Comparison of ENCODE assay signal across 21 cellular contexts in genomic region chr15:66718220-66718988, GRCh38. TPM values are rescaled to one million over a fixed set of nuclear protein-coding genes. Genes with fewer than 3 reads are reported as not detected.
DNase-seq lines count a peak whose midpoint lies in the region; ATAC-seq and TF ChIP-seq lines count a peak whose summit lies in the region.
"Had no signal": no experiment of that assay in that cellular context is flagged by ENCODE, and none has a peak within 500 bp of the region (broad histone marks: within the 10 kb centered on the region; RNA-seq: fewer than 3 reads in every experiment).

No MANE protein-coding gene starts in this region.

- H2AFZ ChIP-seq in IMR-90 (replicated peaks; ENCODE audit: low read length, poor library complexity) (peak overlapping the region; percentile 8), osteoblast (ENCODE audit: low read length) (no peak overlapping the region)

- no peak overlapping the region for H4K8ac ChIP-seq in IMR-90 (ENCODE audit: low read depth in 2 of 2, low read length in 2 of 2)

- no peak for TF ChIP-seq POLR2A in IMR-90 (IDR thresholded peaks at IDR 0.05; ENCODE audit: low read depth, low read length)

- no peak overlapping the region for H3K23ac ChIP-seq in IMR-90 (ENCODE audit: low read depth, low read length)

- POLR2A ChIA-PET in Caco-2 (lab: Charles Lee) (no interaction called here), IMR-90 (lab: Charles Lee; ENCODE audit: unreplicated experiment) (no interaction called here), GM10248 (lab: Yijun Ruan, JAX) (no interaction called here)

- H2BK120ac ChIP-seq in IMR-90 (ENCODE audit: low read depth, low read length): no peak overlapping the region

- TF ChIP-seq CTCF in Caco-2 (IDR thresholded peaks at IDR 0.05; ENCODE audit: insufficient read depth in 1 of 2, low read depth in 1 of 2, low read length in 1 of 2, severe bottlenecking in 1 of 2, unreplicated experiment in 1 of 2) (no peak), IMR-90 (conservative IDR thresholded peaks at IDR 0.05; ENCODE audit: low read depth, low read length) (no peak), osteoblast (IDR thresholded peaks at IDR 0.05; ENCODE audit: extremely low read depth, low read depth, low read length) (no peak), GM10248 (IDR thresholded peaks at IDR 0.05; ENCODE audit: control extremely low read depth, extremely low read depth, low read depth, missing control alignments) (no peak)

- CTCF ChIA-PET in Caco-2 (lab: Charles Lee) (no interaction called here), IMR-90 (lab: Yijun Ruan, JAX) (no interaction called here), GM10248 (lab: Yijun Ruan, JAX) (no interaction called here)

- H3K27me3 ChIP-seq in Caco-2 (replicated peaks; ENCODE audit: control insufficient read depth, insufficient read depth, low read length) (no peaks in the 10 kb centered on the region), IMR-90 (ENCODE audit: control insufficient read depth, insufficient read depth, low read length) (no peaks in the 10 kb centered on the region), osteoblast (ENCODE audit: insufficient read depth, low read length) (no peaks in the 10 kb centered on the region)
- H3K27me3 ChIP-seq: brain microvascular endothelial cell, ovary, sigmoid colon had no signal

- TF ChIP-seq RAD21 in IMR-90 (IDR thresholded peaks at IDR 0.05; ENCODE audit: low read length): no peak

- peaks cover 18% of the 10 kb centered on the region for H3K4me1 Mint-ChIP-seq in Caco-2 (ENCODE audit: low read depth, unreplicated experiment)
- H3K4me1 Mint-ChIP-seq: activated CD4-positive, alpha-beta T cell treated with anti-CD3 and anti-CD28 coated beads for 36 hours had no signal

- no peak overlapping the region for H2BK20ac ChIP-seq in IMR-90 (ENCODE audit: low read depth, low read length)

- H3K4me3 ChIP-seq in Caco-2 (ENCODE audit: low read depth, low read length) (no peak overlapping the region), IMR-90 (ENCODE audit: insufficient read depth, low read depth, low read length) (no peak overlapping the region), osteoblast (ENCODE audit: insufficient read depth, low read length) (no peak overlapping the region)
- H3K4me3 ChIP-seq: left ventricle myocardium inferior, ovary, sigmoid colon had no signal

- no peak overlapping the region for H3K4ac ChIP-seq in IMR-90 (ENCODE audit: low read depth, low read length)

- peaks cover 17% of the 10 kb centered on the region for H3K36me3 Mint-ChIP-seq in Caco-2 (ENCODE audit: insufficient read depth, unreplicated experiment)
- H3K36me3 Mint-ChIP-seq: activated naive CD8-positive, alpha-beta T cell treated with anti-CD3 and anti-CD28 coated beads, Interleukin-2, amount 10 ng/mL, durations not matched to agents 7 days and 5 days; CD4-positive, CD25-positive, alpha-beta regulatory T cell had no signal

- no peak overlapping the region for H3K56ac ChIP-seq in IMR-90 (ENCODE audit: extremely low read depth, insufficient read depth, low read length)

- H3K9me3 Mint-ChIP-seq in Caco-2 (ENCODE audit: unreplicated experiment): no peaks in the 10 kb centered on the region
- H3K9me3 Mint-ChIP-seq: activated naive CD8-positive, alpha-beta T cell treated with anti-CD3 and anti-CD28 coated beads, Interleukin-2, amount 10 ng/mL, durations not matched to agents 7 days and 5 days; activated T-helper 17 cell treated with anti-CD3 and anti-CD28 coated beads, Interleukin-2, amount 50 U/mL, for 72 hours; CD4-positive, CD25-positive, alpha-beta regulatory T cell had no signal

- no peak for DNase-seq in Caco-2
- no peak for DNase-seq in IMR-90
- DNase-seq in epidermal melanocyte (ENCODE audit: insufficient read length, low spot score): peak; percentile 3
- DNase-seq in osteoblast (ENCODE audit: insufficient read length, low spot score, missing footprints): no peak
- DNase-seq in DMS79 treated with DMSO at 0.1 percent for 48 hours (lab: John Stamatoyannopoulos, UW): no peak
- DNase-seq in GM10248 (ENCODE audit: extremely low spot score): no peak
- DNase-seq: activated CD4-positive, alpha-beta T cell treated with anti-CD3 and anti-CD28 coated beads for 36 hours; activated naive CD8-positive, alpha-beta T cell treated with anti-CD3 and anti-CD28 coated beads, Interleukin-2, amount 10 ng/mL, durations not matched to agents 7 days and 5 days; brain microvascular endothelial cell; CD4-positive, CD25-positive, alpha-beta regulatory T cell; glutamatergic neuron; left ventricle myocardium inferior; NCI-H1105 treated with DMSO at 0.1 percent for 48 hours; NCI-H2107; NCI-H524; ovary; sigmoid colon had no signal

- no peaks in the 10 kb centered on the region for H3K9me3 ChIP-seq in Caco-2
- no peaks in the 10 kb centered on the region for H3K9me3 ChIP-seq in IMR-90 (ENCODE audit: control insufficient read depth, insufficient read depth, low read length)
- H3K9me3 ChIP-seq in osteoblast (ENCODE audit: low read depth, low read length): no peaks in the 10 kb centered on the region
- H3K9me3 ChIP-seq: left ventricle myocardium inferior, ovary, sigmoid colon had no signal

- no peak overlapping the region for H4K5ac ChIP-seq in IMR-90 (ENCODE audit: low read depth, low read length)

- no peak overlapping the region for H2BK15ac ChIP-seq in IMR-90 (ENCODE audit: low read depth, low read length)

- H3K14ac ChIP-seq in IMR-90 (replicated peaks; ENCODE audit: low read depth, low read length): no peak overlapping the region

- H4K20me1 ChIP-seq in IMR-90 (ENCODE audit: insufficient read depth, low read length) (peaks cover 44% of the 10 kb centered on the region), osteoblast (ENCODE audit: insufficient read depth, low read length) (peaks cover 33% of the 10 kb centered on the region)

- peaks cover 40 to 89% of the 10 kb centered on the region in 2 experiments for H3K79me1 ChIP-seq in IMR-90 (ENCODE audit: low read depth in 1 of 2, low read length in 2 of 2)

- no peak overlapping the region for H3K9ac ChIP-seq in IMR-90 (ENCODE audit: low read depth, low read length)

- no peak overlapping the region for H2AK5ac ChIP-seq in IMR-90 (ENCODE audit: low read depth, low read length)

- dilution Hi-C loops in IMR-90 (cut with HindIII; ENCODE audit: low sequenced_read_pairs, unreplicated experiment): no loop called here

- 100% methylated on average over 3 of the region's 8 CpGs; no CpG with 5 or more reads in 1 of the 2 experiments for WGBS in IMR-90 (ENCODE audit: extremely low coverage in 2 of 2, insufficient read length in 1 of 2), 2 experiments

- ATAC-seq in IMR-90 (ENCODE audit: low read depth) (no peak), GM18520 (IDR thresholded peaks at IDR 0.05; ENCODE audit: unreplicated experiment) (no peak), GM21619 (IDR thresholded peaks at IDR 0.05; ENCODE audit: unreplicated experiment) (no peak)
- ATAC-seq: activated CD4-positive, alpha-beta T cell treated with anti-CD3 and anti-CD28 coated beads for 36 hours; activated T-helper 17 cell treated with anti-CD3 and anti-CD28 coated beads, Interleukin-2, amount 50 U/mL, for 72 hours had no signal

- H3K27ac Mint-ChIP-seq in Caco-2 (ENCODE audit: unreplicated experiment): peak overlapping the region; percentile 64
- H3K27ac Mint-ChIP-seq: activated CD4-positive, alpha-beta T cell treated with anti-CD3 and anti-CD28 coated beads for 36 hours; activated T-helper 17 cell treated with anti-CD3 and anti-CD28 coated beads, Interleukin-2, amount 50 U/mL, for 72 hours had no signal

- H3K27me3 Mint-ChIP-seq in Caco-2 (ENCODE audit: insufficient read depth, unreplicated experiment): no peaks in the 10 kb centered on the region

- peaks cover 59% of the 10 kb centered on the region for H3K9me1 ChIP-seq in IMR-90 (ENCODE audit: insufficient read depth, low read length)

- in situ Hi-C loops in IMR-90 (cut with MboI; ENCODE audit: low sequenced_read_pairs): loop anchor here (25.0 kb wide), 1 partner anchor 119 kb away; no protein-coding TSS in a partner anchor

- intact Hi-C loops in Caco-2 (cut with micrococcal nuclease; ENCODE audit: unreplicated experiment) (no loop called here), IMR-90 (cut with micrococcal nuclease) (no loop called here)

- H3K36me3 ChIP-seq in Caco-2 (ENCODE audit: control insufficient read depth, insufficient read depth, low read length) (no peaks in the 10 kb centered on the region), IMR-90 (ENCODE audit: control insufficient read depth, insufficient read depth, low read length) (peaks cover 54% of the 10 kb centered on the region), osteoblast (ENCODE audit: insufficient read depth, low read length) (peaks cover 74% of the 10 kb centered on the region)
- H3K36me3 ChIP-seq: ovary had no signal

- H3K4me2 ChIP-seq in IMR-90 (ENCODE audit: low read depth, low read length) (no peak overlapping the region), osteoblast (ENCODE audit: insufficient read depth, low read length) (no peak overlapping the region)

- H4K91ac ChIP-seq in IMR-90 (ENCODE audit: insufficient read depth, low read depth, low read length): no peak overlapping the region

- no peak overlapping the region for H2AK9ac ChIP-seq in IMR-90 (replicated peaks; ENCODE audit: low read depth, low read length, poor library complexity)

- H3K27ac ChIP-seq in IMR-90 (ENCODE audit: insufficient read depth, low read length) (no peak overlapping the region), osteoblast (ENCODE audit: low read depth, low read length) (peak overlapping the region; percentile 85)
- H3K27ac ChIP-seq: brain microvascular endothelial cell, left ventricle myocardium inferior, ovary, RWPE1, sigmoid colon had no signal

- peaks cover 95% of the 10 kb centered on the region for H3K79me2 ChIP-seq in osteoblast (ENCODE audit: insufficient read depth, low read length)

- peaks cover 25% of the 10 kb centered on the region for H3K4me1 ChIP-seq in Caco-2
- peaks cover 25% of the 10 kb centered on the region for H3K4me1 ChIP-seq in IMR-90 (ENCODE audit: control insufficient read depth, insufficient read depth, low read length)
- H3K4me1 ChIP-seq in osteoblast (ENCODE audit: insufficient read depth, low read length): peaks cover 74% of the 10 kb centered on the region

- no peak overlapping the region for H3K18ac ChIP-seq in IMR-90 (ENCODE audit: low read depth, low read length)

- no peak overlapping the region for H2BK5ac ChIP-seq in IMR-90 (ENCODE audit: low read depth, low read length, poor library complexity, severe bottlenecking)

- H3K4me3 Mint-ChIP-seq in Caco-2 (ENCODE audit: unreplicated experiment): no peak overlapping the region
- H3K4me3 Mint-ChIP-seq: activated CD4-positive, alpha-beta T cell treated with anti-CD3 and anti-CD28 coated beads for 36 hours; activated naive CD8-positive, alpha-beta T cell treated with anti-CD3 and anti-CD28 coated beads, Interleukin-2, amount 10 ng/mL, durations not matched to agents 7 days and 5 days; activated T-helper 17 cell treated with anti-CD3 and anti-CD28 coated beads, Interleukin-2, amount 50 U/mL, for 72 hours; CD4-positive, CD25-positive, alpha-beta regulatory T cell had no signal

- BruUV-seq in Caco-2 (replicated peaks; lab: Mats Ljungman, UMichigan) (no TSS peak), IMR-90 (replicated peaks; lab: Mats Ljungman, UMichigan) (no TSS peak)

RNA-seq across cellular contexts. Expression of gene SMAD6, which starts 16.4 kb away (rescaled TPM):
- 8.9 and 10.5 TPM in 2 replicates for total RNA-seq in Caco-2 (2022)
- 3.6 and 4.8 TPM in 2 replicates for total RNA-seq in IMR-90 (2012; rRNA removed)
- 8.5 and 13.6 TPM in 2 replicates for polyA plus RNA-seq in IMR-90 (2012; rRNA removed)
- 4.7 and 9.3 TPM in 2 replicates for polyA plus RNA-seq in IMR-90 (2012; cell fraction: cytosol; rRNA removed)
- polyA plus RNA-seq in IMR-90 (2012; cell fraction: nucleus; rRNA removed; ENCODE audit: low replicate concordance): 17.3 and 42.6 TPM in 2 replicates
- total RNA-seq in osteoblast: 28.9 and 31.8 TPM in 2 replicates
- polyA plus RNA-seq: CD4-positive, CD25-positive, alpha-beta regulatory T cell had no signal
